Comparison of ENCODE assay signal across 2 cellular contexts in the genomic region with DNA sequence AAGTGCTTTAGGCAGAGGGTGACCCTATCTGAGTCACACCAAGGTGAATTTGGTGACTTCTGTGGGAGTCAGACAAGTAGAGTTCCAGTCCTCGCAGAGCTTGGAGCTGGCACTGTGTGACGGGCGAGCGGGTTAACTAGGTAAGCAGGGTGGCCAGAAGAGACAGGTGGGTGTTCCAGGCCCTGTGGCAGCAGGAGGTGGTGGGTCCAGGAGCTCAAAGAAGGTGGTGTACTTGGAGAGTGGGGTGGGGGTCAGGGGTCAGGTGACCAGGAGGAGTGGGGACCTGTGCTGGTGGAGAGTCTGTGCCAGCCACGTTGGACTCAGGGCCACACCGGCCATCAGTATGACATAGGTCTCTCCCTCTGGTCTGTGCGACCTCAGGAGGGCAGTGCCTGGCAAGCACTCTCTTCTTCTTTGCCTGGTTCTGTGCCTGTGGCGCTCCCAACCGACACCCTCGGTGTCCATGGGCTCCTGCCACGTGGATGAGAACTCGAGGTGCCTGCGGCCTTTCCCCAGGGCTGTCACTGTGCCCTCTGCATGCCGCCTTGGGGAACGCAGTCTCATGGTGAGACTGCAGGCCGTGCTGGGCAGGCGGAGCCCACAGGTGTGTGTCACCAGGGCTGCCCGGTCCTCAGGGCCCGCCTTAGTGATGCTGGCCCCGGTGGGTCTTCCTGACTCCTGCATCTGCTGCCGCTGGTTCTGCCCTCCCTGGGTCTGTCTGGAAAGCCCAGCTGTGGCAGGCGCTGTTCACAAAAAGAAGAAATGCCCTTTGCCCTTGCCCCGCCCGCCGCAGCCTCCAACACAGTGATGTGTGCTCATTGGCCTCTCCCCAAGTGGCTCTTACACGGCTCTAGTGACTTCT.
TF ChIP-seq lines count a peak whose summit lies in the region.

No MANE protein-coding gene starts in this region.

TF ChIP-seq in GM23338, 12 proteins besides CTCF, POLR2A, EP300 and RAD21 (continued from another document and continues in another):
- TF ChIP-seq, protein P1, sequence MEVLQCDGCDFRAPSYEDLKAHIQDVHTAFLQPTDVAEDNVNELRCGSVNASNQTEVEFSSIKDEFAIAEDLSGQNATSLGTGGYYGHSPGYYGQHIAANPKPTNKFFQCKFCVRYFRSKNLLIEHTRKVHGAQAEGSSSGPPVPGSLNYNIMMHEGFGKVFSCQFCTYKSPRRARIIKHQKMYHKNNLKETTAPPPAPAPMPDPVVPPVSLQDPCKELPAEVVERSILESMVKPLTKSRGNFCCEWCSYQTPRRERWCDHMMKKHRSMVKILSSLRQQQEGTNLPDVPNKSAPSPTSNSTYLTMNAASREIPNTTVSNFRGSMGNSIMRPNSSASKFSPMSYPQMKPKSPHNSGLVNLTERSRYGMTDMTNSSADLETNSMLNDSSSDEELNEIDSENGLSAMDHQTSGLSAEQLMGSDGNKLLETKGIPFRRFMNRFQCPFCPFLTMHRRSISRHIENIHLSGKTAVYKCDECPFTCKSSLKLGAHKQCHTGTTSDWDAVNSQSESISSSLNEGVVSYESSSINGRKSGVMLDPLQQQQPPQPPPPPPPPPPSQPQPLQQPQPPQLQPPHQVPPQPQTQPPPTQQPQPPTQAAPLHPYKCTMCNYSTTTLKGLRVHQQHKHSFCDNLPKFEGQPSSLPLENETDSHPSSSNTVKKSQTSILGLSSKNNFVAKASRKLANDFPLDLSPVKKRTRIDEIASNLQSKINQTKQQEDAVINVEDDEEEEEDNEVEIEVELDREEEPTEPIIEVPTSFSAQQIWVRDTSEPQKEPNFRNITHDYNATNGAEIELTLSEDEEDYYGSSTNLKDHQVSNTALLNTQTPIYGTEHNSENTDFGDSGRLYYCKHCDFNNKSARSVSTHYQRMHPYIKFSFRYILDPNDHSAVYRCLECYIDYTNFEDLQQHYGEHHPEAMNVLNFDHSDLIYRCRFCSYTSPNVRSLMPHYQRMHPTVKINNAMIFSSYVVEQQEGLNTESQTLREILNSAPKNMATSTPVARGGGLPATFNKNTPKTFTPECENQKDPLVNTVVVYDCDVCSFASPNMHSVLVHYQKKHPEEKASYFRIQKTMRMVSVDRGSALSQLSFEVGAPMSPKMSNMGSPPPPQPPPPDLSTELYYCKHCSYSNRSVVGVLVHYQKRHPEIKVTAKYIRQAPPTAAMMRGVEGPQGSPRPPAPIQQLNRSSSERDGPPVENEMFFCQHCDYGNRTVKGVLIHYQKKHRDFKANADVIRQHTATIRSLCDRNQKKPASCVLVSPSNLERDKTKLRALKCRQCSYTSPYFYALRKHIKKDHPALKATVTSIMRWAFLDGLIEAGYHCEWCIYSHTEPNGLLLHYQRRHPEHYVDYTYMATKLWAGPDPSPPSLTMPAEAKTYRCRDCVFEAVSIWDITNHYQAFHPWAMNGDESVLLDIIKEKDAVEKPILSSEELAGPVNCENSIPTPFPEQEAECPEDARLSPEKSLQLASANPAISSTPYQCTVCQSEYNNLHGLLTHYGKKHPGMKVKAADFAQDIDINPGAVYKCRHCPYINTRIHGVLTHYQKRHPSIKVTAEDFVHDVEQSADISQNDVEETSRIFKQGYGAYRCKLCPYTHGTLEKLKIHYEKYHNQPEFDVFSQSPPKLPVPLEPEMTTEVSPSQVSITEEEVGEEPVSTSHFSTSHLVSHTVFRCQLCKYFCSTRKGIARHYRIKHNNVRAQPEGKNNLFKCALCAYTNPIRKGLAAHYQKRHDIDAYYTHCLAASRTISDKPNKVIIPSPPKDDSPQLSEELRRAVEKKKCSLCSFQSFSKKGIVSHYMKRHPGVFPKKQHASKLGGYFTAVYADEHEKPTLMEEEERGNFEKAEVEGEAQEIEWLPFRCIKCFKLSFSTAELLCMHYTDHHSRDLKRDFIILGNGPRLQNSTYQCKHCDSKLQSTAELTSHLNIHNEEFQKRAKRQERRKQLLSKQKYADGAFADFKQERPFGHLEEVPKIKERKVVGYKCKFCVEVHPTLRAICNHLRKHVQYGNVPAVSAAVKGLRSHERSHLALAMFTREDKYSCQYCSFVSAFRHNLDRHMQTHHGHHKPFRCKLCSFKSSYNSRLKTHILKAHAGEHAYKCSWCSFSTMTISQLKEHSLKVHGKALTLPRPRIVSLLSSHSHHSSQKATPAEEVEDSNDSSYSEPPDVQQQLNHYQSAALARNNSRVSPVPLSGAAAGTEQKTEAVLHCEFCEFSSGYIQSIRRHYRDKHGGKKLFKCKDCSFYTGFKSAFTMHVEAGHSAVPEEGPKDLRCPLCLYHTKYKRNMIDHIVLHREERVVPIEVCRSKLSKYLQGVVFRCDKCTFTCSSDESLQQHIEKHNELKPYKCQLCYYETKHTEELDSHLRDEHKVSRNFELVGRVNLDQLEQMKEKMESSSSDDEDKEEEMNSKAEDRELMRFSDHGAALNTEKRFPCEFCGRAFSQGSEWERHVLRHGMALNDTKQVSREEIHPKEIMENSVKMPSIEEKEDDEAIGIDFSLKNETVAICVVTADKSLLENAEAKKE (CRISPR knock-in tag; IDR thresholded peaks at IDR 0.05): no peak
- TF ChIP-seq, protein P2, sequence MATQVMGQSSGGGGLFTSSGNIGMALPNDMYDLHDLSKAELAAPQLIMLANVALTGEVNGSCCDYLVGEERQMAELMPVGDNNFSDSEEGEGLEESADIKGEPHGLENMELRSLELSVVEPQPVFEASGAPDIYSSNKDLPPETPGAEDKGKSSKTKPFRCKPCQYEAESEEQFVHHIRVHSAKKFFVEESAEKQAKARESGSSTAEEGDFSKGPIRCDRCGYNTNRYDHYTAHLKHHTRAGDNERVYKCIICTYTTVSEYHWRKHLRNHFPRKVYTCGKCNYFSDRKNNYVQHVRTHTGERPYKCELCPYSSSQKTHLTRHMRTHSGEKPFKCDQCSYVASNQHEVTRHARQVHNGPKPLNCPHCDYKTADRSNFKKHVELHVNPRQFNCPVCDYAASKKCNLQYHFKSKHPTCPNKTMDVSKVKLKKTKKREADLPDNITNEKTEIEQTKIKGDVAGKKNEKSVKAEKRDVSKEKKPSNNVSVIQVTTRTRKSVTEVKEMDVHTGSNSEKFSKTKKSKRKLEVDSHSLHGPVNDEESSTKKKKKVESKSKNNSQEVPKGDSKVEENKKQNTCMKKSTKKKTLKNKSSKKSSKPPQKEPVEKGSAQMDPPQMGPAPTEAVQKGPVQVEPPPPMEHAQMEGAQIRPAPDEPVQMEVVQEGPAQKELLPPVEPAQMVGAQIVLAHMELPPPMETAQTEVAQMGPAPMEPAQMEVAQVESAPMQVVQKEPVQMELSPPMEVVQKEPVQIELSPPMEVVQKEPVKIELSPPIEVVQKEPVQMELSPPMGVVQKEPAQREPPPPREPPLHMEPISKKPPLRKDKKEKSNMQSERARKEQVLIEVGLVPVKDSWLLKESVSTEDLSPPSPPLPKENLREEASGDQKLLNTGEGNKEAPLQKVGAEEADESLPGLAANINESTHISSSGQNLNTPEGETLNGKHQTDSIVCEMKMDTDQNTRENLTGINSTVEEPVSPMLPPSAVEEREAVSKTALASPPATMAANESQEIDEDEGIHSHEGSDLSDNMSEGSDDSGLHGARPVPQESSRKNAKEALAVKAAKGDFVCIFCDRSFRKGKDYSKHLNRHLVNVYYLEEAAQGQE (IDR thresholded peaks at IDR 0.05; ENCODE audit: unreplicated experiment): no peak
- no peak for TF ChIP-seq CREB1 (CRISPR knock-in tag; IDR thresholded peaks at IDR 0.05; ENCODE audit: low read depth)
- TF ChIP-seq NANOG (IDR thresholded peaks at IDR 0.05; ENCODE audit: borderline replicate concordance): no peak
- TF ChIP-seq ZNF331 (CRISPR knock-in tag; IDR thresholded peaks at IDR 0.05; ENCODE audit: low read depth): no peak
- no peak for TF ChIP-seq ZNF114 (CRISPR knock-in tag; IDR thresholded peaks at IDR 0.05)
- TF ChIP-seq, protein P3, sequence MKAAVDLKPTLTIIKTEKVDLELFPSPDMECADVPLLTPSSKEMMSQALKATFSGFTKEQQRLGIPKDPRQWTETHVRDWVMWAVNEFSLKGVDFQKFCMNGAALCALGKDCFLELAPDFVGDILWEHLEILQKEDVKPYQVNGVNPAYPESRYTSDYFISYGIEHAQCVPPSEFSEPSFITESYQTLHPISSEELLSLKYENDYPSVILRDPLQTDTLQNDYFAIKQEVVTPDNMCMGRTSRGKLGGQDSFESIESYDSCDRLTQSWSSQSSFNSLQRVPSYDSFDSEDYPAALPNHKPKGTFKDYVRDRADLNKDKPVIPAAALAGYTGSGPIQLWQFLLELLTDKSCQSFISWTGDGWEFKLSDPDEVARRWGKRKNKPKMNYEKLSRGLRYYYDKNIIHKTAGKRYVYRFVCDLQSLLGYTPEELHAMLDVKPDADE (IDR thresholded peaks at IDR 0.05): no peak

TF ChIP-seq in HEK293T, 16 proteins besides CTCF, POLR2A, EP300 and RAD21 (continued from another document):
- TF ChIP-seq, protein P4, sequence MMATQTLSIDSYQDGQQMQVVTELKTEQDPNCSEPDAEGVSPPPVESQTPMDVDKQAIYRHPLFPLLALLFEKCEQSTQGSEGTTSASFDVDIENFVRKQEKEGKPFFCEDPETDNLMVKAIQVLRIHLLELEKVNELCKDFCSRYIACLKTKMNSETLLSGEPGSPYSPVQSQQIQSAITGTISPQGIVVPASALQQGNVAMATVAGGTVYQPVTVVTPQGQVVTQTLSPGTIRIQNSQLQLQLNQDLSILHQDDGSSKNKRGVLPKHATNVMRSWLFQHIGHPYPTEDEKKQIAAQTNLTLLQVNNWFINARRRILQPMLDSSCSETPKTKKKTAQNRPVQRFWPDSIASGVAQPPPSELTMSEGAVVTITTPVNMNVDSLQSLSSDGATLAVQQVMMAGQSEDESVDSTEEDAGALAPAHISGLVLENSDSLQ (IDR thresholded peaks at IDR 0.05): no peak
- TF ChIP-seq ZNF384 (IDR thresholded peaks at IDR 0.05): no peak
- TF ChIP-seq FOXM1 (IDR thresholded peaks at IDR 0.05; ENCODE audit: borderline replicate concordance): no peak
- TF ChIP-seq FOXA1 (IDR thresholded peaks at IDR 0.05): no peak
- no peak for TF ChIP-seq NFRKB (IDR thresholded peaks at IDR 0.05)
- no peak for TF ChIP-seq CTBP1 (IDR thresholded peaks at IDR 0.05; ENCODE audit: borderline replicate concordance)
- TF ChIP-seq SUZ12 (IDR thresholded peaks at IDR 0.05): no peak
- TF ChIP-seq L3MBTL2 (conservative IDR thresholded peaks at IDR 0.05): no peak
- no peak for TF ChIP-seq FOXK2 (IDR thresholded peaks at IDR 0.05)
- no peak for TF ChIP-seq BHLHE40 (IDR thresholded peaks at IDR 0.05; ENCODE audit: borderline replicate concordance)
- no peak for TF ChIP-seq TARDBP (IDR thresholded peaks at IDR 0.05)
- TF ChIP-seq ARNT (IDR thresholded peaks at IDR 0.05): no peak
- TF ChIP-seq LEF1 (IDR thresholded peaks at IDR 0.05; ENCODE audit: borderline replicate concordance): no peak
- no peak for TF ChIP-seq ELF4 (IDR thresholded peaks at IDR 0.05)
- TF ChIP-seq HDGF (IDR thresholded peaks at IDR 0.05; ENCODE audit: borderline replicate concordance): no peak
